1 cellular context compared by ENCODE assay signal in the genomic region with DNA sequence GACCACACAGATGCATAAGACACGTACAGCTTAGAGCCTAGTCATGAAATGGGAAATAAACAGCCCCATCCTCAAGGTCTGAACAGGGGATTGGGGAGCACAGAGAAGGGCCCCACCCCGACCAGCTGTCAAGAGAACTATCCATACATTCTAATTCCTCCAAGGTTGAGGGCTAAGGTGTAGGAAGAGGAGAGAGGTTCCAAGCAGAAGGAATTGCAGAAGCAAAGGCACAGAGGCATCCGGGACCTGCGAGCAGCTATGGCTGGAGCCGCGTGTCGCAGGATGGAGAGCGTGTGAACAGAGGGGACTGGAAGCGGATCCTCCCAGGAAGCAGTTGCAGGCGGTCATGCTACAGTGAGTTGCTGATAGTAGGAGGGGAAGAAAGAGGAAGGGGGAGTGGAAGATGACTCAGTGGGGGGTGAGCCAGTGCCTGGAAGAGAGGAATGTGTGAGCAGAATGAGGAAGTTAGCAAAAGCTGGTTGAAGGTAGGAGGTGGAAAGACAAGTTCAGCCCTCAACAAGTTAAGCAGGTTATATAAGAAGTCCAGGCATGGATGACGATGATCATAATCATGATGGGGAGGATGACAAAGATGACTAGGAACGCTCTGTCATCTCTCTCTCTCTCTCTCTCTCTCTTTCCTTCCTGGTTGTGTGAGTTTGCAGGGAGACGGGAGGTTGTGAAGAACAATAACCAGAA.
A peak's percentile ranks its signal among the peaks of the same experiment; 100 is the strongest.
TF ChIP-seq lines count a peak whose summit lies in the region.

No MANE protein-coding gene starts in this region.

TF ChIP-seq in K562, 482 proteins besides CTCF, POLR2A, EP300 and RAD21 (continued from another document and continues in another):
- TF ChIP-seq ZNF518B (CRISPR knock-in tag; IDR thresholded peaks at IDR 0.05) (no peak), BHLHE40 (IDR thresholded peaks at IDR 0.05; ENCODE audit: low read length) (peak; percentile 59), KDM1A (IDR thresholded peaks at IDR 0.05) (peak; percentile 75 to 86), LARP7 (IDR thresholded peaks at IDR 0.05) (peak; percentile 89), ZNF143 (CRISPR knock-in tag; IDR thresholded peaks at IDR 0.05) (no peak), CXXC5 (CRISPR knock-in tag; IDR thresholded peaks at IDR 0.05) (peak; percentile 59), RFX5 (IDR thresholded peaks at IDR 0.05; ENCODE audit: low read depth, low read length) (no peak), NELFE (IDR thresholded peaks at IDR 0.05; ENCODE audit: insufficient read depth, insufficient read length) (no peak), SFPQ (IDR thresholded peaks at IDR 0.05; ENCODE audit: low read depth, low read length) (no peak), FOXJ3 (CRISPR knock-in tag; IDR thresholded peaks at IDR 0.05) (no peak), POLR2B (IDR thresholded peaks at IDR 0.05; ENCODE audit: low read depth, partially characterized antibody) (peak; percentile 78), SREBF2 (CRISPR knock-in tag; IDR thresholded peaks at IDR 0.05) (no peak), NR3C1 (CRISPR knock-in tag; IDR thresholded peaks at IDR 0.05) (no peak), ZNF717 (CRISPR knock-in tag; IDR thresholded peaks at IDR 0.05) (no peak), TCF3 (CRISPR knock-in tag; IDR thresholded peaks at IDR 0.05) (peak; percentile 78), NR1H2 (CRISPR knock-in tag; IDR thresholded peaks at IDR 0.05) (no peak), ESRRB (CRISPR knock-in tag; IDR thresholded peaks at IDR 0.05; ENCODE audit: borderline replicate concordance) (no peak), SAP30 (IDR thresholded peaks at IDR 0.05; ENCODE audit: borderline replicate concordance, insufficient read depth, low read depth, low read length, poor library complexity, severe bottlenecking) (no peak), ELK1 (CRISPR knock-in tag; IDR thresholded peaks at IDR 0.05) (no peak), CAMTA2 (CRISPR knock-in tag; conservative IDR thresholded peaks at IDR 0.05) (no peak), MYC (IDR thresholded peaks at IDR 0.05; ENCODE audit: low read depth, low read length) (peak; percentile 94), MYC (CRISPR knock-in tag; IDR thresholded peaks at IDR 0.05; ENCODE audit: borderline replicate concordance, low read depth) (peak; percentile 59; the same call in 1 of the 2 replicates), EWSR1 (IDR thresholded peaks at IDR 0.05; ENCODE audit: borderline replicate concordance, low read depth, partially characterized antibody) (no peak), RBM22 (IDR thresholded peaks at IDR 0.05; ENCODE audit: low read depth, low read length, poor library complexity, severe bottlenecking) (no peak), NCOR1 (IDR thresholded peaks at IDR 0.05) (peak; percentile 75), CBX8 (IDR thresholded peaks at IDR 0.05; ENCODE audit: borderline replicate concordance, extremely low read depth, low read depth, low read length, poor library complexity, severe bottlenecking) (no peak), ARID2 (IDR thresholded peaks at IDR 0.05) (no peak), HNRNPH1 (optimal IDR thresholded peaks at IDR 0.05; ENCODE audit: low read depth, low read length) (no peak), PRMT5 (CRISPR knock-in tag; IDR thresholded peaks at IDR 0.05) (no peak), SIN3A (IDR thresholded peaks at IDR 0.05; ENCODE audit: borderline replicate concordance in 2 of 2, control insufficient read depth in 1 of 2, low read depth in 2 of 2, low read length in 2 of 2) (no peak), MAZ (CRISPR knock-in tag; conservative IDR thresholded peaks at IDR 0.05 in 1 of 2, IDR thresholded peaks at IDR 0.05 in 1 of 2) (peak in 1 of 2 experiments; percentile 79), HOXB6 (CRISPR knock-in tag; IDR thresholded peaks at IDR 0.05; ENCODE audit: borderline replicate concordance) (no peak), ZBTB11 (CRISPR knock-in tag; IDR thresholded peaks at IDR 0.05) (0 out of 6 replicates have a peak, but pooled peaks of 1 of the 3 experiments have one; percentile 58), NFE2L1 (tag; IDR thresholded peaks at IDR 0.05; ENCODE audit: borderline replicate concordance, low read depth) (no peak), HDAC3 (IDR thresholded peaks at IDR 0.05; ENCODE audit: borderline replicate concordance, partially characterized antibody) (peak; percentile 56), ZNF280B (CRISPR knock-in tag; IDR thresholded peaks at IDR 0.05) (no peak), PRDM10 (IDR thresholded peaks at IDR 0.05; ENCODE audit: partially characterized antibody) (peak; percentile 73), U2AF2 (optimal IDR thresholded peaks at IDR 0.05; ENCODE audit: low read depth, low read length) (no peak), ATF1 (CRISPR knock-in tag; IDR thresholded peaks at IDR 0.05) (no peak), ATF1 (tag; IDR thresholded peaks at IDR 0.05) (peak; percentile 84), CHD1 (IDR thresholded peaks at IDR 0.05; ENCODE audit: low read length) (no peak)
- TF ChIP-seq, protein P1, sequence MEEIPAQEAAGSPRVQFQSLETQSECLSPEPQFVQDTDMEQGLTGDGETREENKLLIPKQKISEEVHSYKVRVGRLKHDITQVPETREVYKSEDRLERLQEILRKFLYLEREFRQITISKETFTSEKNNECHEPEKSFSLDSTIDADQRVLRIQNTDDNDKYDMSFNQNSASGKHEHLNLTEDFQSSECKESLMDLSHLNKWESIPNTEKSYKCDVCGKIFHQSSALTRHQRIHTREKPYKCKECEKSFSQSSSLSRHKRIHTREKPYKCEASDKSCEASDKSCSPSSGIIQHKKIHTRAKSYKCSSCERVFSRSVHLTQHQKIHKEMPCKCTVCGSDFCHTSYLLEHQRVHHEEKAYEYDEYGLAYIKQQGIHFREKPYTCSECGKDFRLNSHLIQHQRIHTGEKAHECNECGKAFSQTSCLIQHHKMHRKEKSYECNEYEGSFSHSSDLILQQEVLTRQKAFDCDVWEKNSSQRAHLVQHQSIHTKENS (CRISPR knock-in tag; IDR thresholded peaks at IDR 0.05): no peak
